ENCODE assay signal across 12 cellular contexts in genomic region chr14:103712633-103713247, GRCh38. TPM values are rescaled to one million over a fixed set of nuclear protein-coding genes. Genes with fewer than 3 reads are reported as not detected.
DNase-seq lines count a peak whose midpoint lies in the region; ATAC-seq and TF ChIP-seq lines count a peak whose summit lies in the region.
"Had no signal": no experiment of that assay in that cellular context is flagged by ENCODE, and none has a peak within 500 bp of the region (broad histone marks: within the 10 kb centered on the region; RNA-seq: fewer than 3 reads in every experiment).

No MANE protein-coding gene starts in this region.

- no peak for DNase-seq in activated CD4-positive, alpha-beta T cell treated with anti-CD3 and anti-CD28 coated beads, Interleukin-2, amount 10 ng/mL, durations not matched to agents 24 days and 14 days
- no peak for DNase-seq in activated CD4-positive, alpha-beta T cell treated with anti-CD3 and anti-CD28 coated beads, Interleukin-2, amount 50 U/mL, for 1 hour
- DNase-seq in activated CD8-positive, alpha-beta T cell treated with anti-CD3 and anti-CD28 coated beads, Interleukin-2, amount 10 ng/mL, durations not matched to agents 7 days and 5 days, result no peak
- no peak for DNase-seq in suprapubic skin (ENCODE audit: low spot score in 2 of 2)
- no peak for DNase-seq in HuH-7.5 (ENCODE audit: low spot score)
- DNase-seq in NCI-H1436 (lab: John Stamatoyannopoulos, UW), result no peak
- no peak for DNase-seq in Ammon's horn (ENCODE audit: low spot score)
- DNase-seq: ACHN; activated CD8-positive, alpha-beta memory T cell treated with anti-CD3 and anti-CD28 coated beads, Interleukin-2, amount 50 U/mL, for 4 hours; immature natural killer cell had no signal

- CTCF ChIA-PET in activated CD8-positive, alpha-beta T cell treated with anti-CD3 and anti-CD28 coated beads, Interleukin-2, amount 10 ng/mL, durations not matched to agents 7 days and 5 days (lab: Charles Lee), result no interaction called here

- TF ChIP-seq POLR2A in gastroesophageal sphincter (IDR thresholded peaks at IDR 0.05), result no peak
- no peak for TF ChIP-seq POLR2A in suprapubic skin (IDR thresholded peaks at IDR 0.05)

- WGBS in gastroesophageal sphincter (ENCODE audit: low coverage in 1 of 2), 2 donors, result 71 to 74% methylated on average over 8 to 9 of the region's 24 CpGs
- WGBS in suprapubic skin, result 84% methylated on average over 9 of the region's 24 CpGs

- intact Hi-C loops in activated CD4-positive, alpha-beta T cell treated with anti-CD3 and anti-CD28 coated beads, Interleukin-2, amount 10 ng/mL, durations not matched to agents 24 days and 14 days (cut with micrococcal nuclease), result no loop called here

- peak overlapping the region; percentile 48 for H3K27ac Mint-ChIP-seq in activated CD4-positive, alpha-beta T cell treated with anti-CD3 and anti-CD28 coated beads, Interleukin-2, amount 10 ng/mL, durations not matched to agents 24 days and 14 days
- peak overlapping the region; percentile 85 for H3K27ac Mint-ChIP-seq in activated CD8-positive, alpha-beta T cell treated with anti-CD3 and anti-CD28 coated beads, Interleukin-2, amount 10 ng/mL, durations not matched to agents 7 days and 5 days

- POLR2A ChIA-PET in activated CD8-positive, alpha-beta T cell treated with anti-CD3 and anti-CD28 coated beads, Interleukin-2, amount 10 ng/mL, durations not matched to agents 7 days and 5 days (lab: Charles Lee), result interaction anchor here (0.6 kb wide), 1 partner anchor 12 kb away, joined by 3 read pairs; no protein-coding TSS in a partner anchor

- ATAC-seq in activated CD8-positive, alpha-beta T cell treated with anti-CD3 and anti-CD28 coated beads, Interleukin-2, amount 10 ng/mL, durations not matched to agents 7 days and 5 days, result no peak
- ATAC-seq in gastroesophageal sphincter, result no peak

- TF ChIP-seq CTCF in gastroesophageal sphincter (IDR thresholded peaks at IDR 0.05) (no peak), suprapubic skin (IDR thresholded peaks at IDR 0.05) (no peak)

- H3K9me3 ChIP-seq in gastroesophageal sphincter (no peaks in the 10 kb centered on the region), suprapubic skin (no peaks in the 10 kb centered on the region)
- H3K9me3 ChIP-seq: SJSA1 had no signal

- peak overlapping the region; percentile 15 for H3K4me3 Mint-ChIP-seq in activated CD4-positive, alpha-beta T cell treated with anti-CD3 and anti-CD28 coated beads, Interleukin-2, amount 10 ng/mL, durations not matched to agents 24 days and 14 days
- H3K4me3 Mint-ChIP-seq in activated CD8-positive, alpha-beta T cell treated with anti-CD3 and anti-CD28 coated beads, Interleukin-2, amount 10 ng/mL, durations not matched to agents 7 days and 5 days, result no peak overlapping the region

- H3K27ac ChIP-seq in gastroesophageal sphincter, result peak overlapping the region in 3 of 4 donors; percentile 44 to 64 (median 58)
- peak overlapping the region; percentile 84 for H3K27ac ChIP-seq in suprapubic skin
- H3K27ac ChIP-seq: SJSA1 had no signal

- H3K4me1 ChIP-seq in gastroesophageal sphincter, result peaks cover 0 to 82% (median 30%) of the 10 kb centered on the region in 3 donors
- peaks cover 90% of the 10 kb centered on the region for H3K4me1 ChIP-seq in suprapubic skin

- TF ChIP-seq EP300 in gastroesophageal sphincter (IDR thresholded peaks at IDR 0.05) (no peak), suprapubic skin (IDR thresholded peaks at IDR 0.05) (no peak)

- no peaks in the 10 kb centered on the region for H3K27me3 Mint-ChIP-seq in activated CD4-positive, alpha-beta T cell treated with anti-CD3 and anti-CD28 coated beads, Interleukin-2, amount 10 ng/mL, durations not matched to agents 24 days and 14 days
- H3K27me3 Mint-ChIP-seq in activated CD8-positive, alpha-beta T cell treated with anti-CD3 and anti-CD28 coated beads, Interleukin-2, amount 10 ng/mL, durations not matched to agents 7 days and 5 days (ENCODE audit: low read depth), result no peaks in the 10 kb centered on the region

- H3K4me1 Mint-ChIP-seq in activated CD4-positive, alpha-beta T cell treated with anti-CD3 and anti-CD28 coated beads, Interleukin-2, amount 10 ng/mL, durations not matched to agents 24 days and 14 days, result peaks cover 29% of the 10 kb centered on the region
- H3K4me1 Mint-ChIP-seq in activated CD8-positive, alpha-beta T cell treated with anti-CD3 and anti-CD28 coated beads, Interleukin-2, amount 10 ng/mL, durations not matched to agents 7 days and 5 days (ENCODE audit: low read depth), result peaks cover 47% of the 10 kb centered on the region

- no peak overlapping the region for H3K4me3 ChIP-seq in gastroesophageal sphincter
- H3K4me3 ChIP-seq in suprapubic skin, result no peak overlapping the region
- H3K4me3 ChIP-seq: SJSA1 had no signal

- no peaks in the 10 kb centered on the region for H3K9me3 Mint-ChIP-seq in activated CD4-positive, alpha-beta T cell treated with anti-CD3 and anti-CD28 coated beads, Interleukin-2, amount 10 ng/mL, durations not matched to agents 24 days and 14 days
- no peaks in the 10 kb centered on the region for H3K9me3 Mint-ChIP-seq in activated CD8-positive, alpha-beta T cell treated with anti-CD3 and anti-CD28 coated beads, Interleukin-2, amount 10 ng/mL, durations not matched to agents 7 days and 5 days (ENCODE audit: insufficient read depth)
- H3K9me3 Mint-ChIP-seq: immature natural killer cell had no signal

- H3K27me3 ChIP-seq in gastroesophageal sphincter, result no peaks in the 10 kb centered on the region
- no peaks in the 10 kb centered on the region for H3K27me3 ChIP-seq in suprapubic skin
- H3K27me3 ChIP-seq: SJSA1 had no signal

- H3K36me3 Mint-ChIP-seq in activated CD4-positive, alpha-beta T cell treated with anti-CD3 and anti-CD28 coated beads, Interleukin-2, amount 10 ng/mL, durations not matched to agents 24 days and 14 days (ENCODE audit: low read depth), result peaks cover 27% of the 10 kb centered on the region
- H3K36me3 Mint-ChIP-seq in activated CD8-positive, alpha-beta T cell treated with anti-CD3 and anti-CD28 coated beads, Interleukin-2, amount 10 ng/mL, durations not matched to agents 7 days and 5 days (ENCODE audit: low read depth), result peaks cover 39% of the 10 kb centered on the region
- H3K36me3 Mint-ChIP-seq: immature natural killer cell had no signal

- H3K36me3 ChIP-seq in gastroesophageal sphincter, result peaks cover 0 to 5% of the 10 kb centered on the region in 2 donors
- H3K36me3 ChIP-seq in suprapubic skin, result peaks cover 4% of the 10 kb centered on the region

RNA-seq across cellular contexts. Expression of gene XRCC3, which starts 2.5 kb away (rescaled TPM):
- total RNA-seq in activated CD4-positive, alpha-beta T cell treated with anti-CD3 and anti-CD28 coated beads, Interleukin-2, amount 10 ng/mL, durations not matched to agents 24 days and 14 days, result 70.3 and 75.8 TPM in 2 replicates
- total RNA-seq in activated CD8-positive, alpha-beta T cell treated with anti-CD3 and anti-CD28 coated beads, Interleukin-2, amount 10 ng/mL, durations not matched to agents 7 days and 5 days, result 10 to 100 TPM; 46.2 to 52.5 TPM
- total RNA-seq in gastroesophageal sphincter (1 to 10 TPM; 1.2 to 7.8 (median 3.6) TPM), suprapubic skin (10 to 100 TPM in 3 of 4 donors, 1 to 10 TPM in 1; 7.5 to 20.5 (median 19.5) TPM)

RNA-seq across cellular contexts. Expression of gene ZFYVE21, which starts 2.9 kb away (rescaled TPM):
- total RNA-seq in activated CD4-positive, alpha-beta T cell treated with anti-CD3 and anti-CD28 coated beads, Interleukin-2, amount 10 ng/mL, durations not matched to agents 24 days and 14 days, result 21.4 and 23.9 TPM in 2 replicates
- total RNA-seq in activated CD8-positive, alpha-beta T cell treated with anti-CD3 and anti-CD28 coated beads, Interleukin-2, amount 10 ng/mL, durations not matched to agents 7 days and 5 days, result 10 to 100 TPM; 16.7 to 17.4 TPM
- total RNA-seq in gastroesophageal sphincter, result 100 to 1,000 TPM; 128 to 268 (median 205) TPM
- 100 to 1,000 TPM; 168 to 190 (median 177) TPM for total RNA-seq in suprapubic skin
